33 cellular contexts compared by ENCODE assay signal in genomic region chr21:14300074-14300473, GRCh38.
"Had no signal": no experiment of that assay in that cellular context is flagged by ENCODE, and none has a peak within 500 bp of the region (broad histone marks: within the 10 kb centered on the region; RNA-seq: fewer than 3 reads in every experiment).

No MANE protein-coding gene starts in this region.

- H3K4me3 ChIP-seq: adrenal gland, ascending aorta, body of pancreas, breast epithelium, cardiac muscle cell had no signal

- H3K9me3 ChIP-seq: adrenal gland, ascending aorta, body of pancreas, breast epithelium had no signal

- H3K4me1 ChIP-seq: adrenal gland, ascending aorta, body of pancreas, breast epithelium had no signal

- H3K36me3 ChIP-seq: adrenal gland, ascending aorta, brain microvascular endothelial cell, breast epithelium, cardiac muscle cell had no signal

- DNase-seq: activated effector memory CD4-positive, alpha-beta T cell treated with anti-CD3 and anti-CD28 coated beads, Interleukin-2, amount 50 U/mL, for 16 hours; activated effector memory CD4-positive, alpha-beta T cell treated with Interleukin-2 at 50 U/mL for 16 hours; activated gamma-delta T cell; activated gamma-delta T cell treated with Interleukin-2 at 50 U/mL for 16 hours; activated naive CD4-positive, alpha-beta T cell; activated naive CD4-positive, alpha-beta T cell treated with anti-CD3 and anti-CD28 coated beads for 36 hours; activated naive CD4-positive, alpha-beta T cell treated with anti-CD3 and anti-CD28 coated beads, Interleukin-2, amount 10 ng/mL, durations not matched to agents 7 days and 5 days; activated naive CD4-positive, alpha-beta T cell treated with anti-CD3 and anti-CD28 coated beads, Interleukin-2, amount 50 U/mL, for 16 hours; activated naive CD4-positive, alpha-beta T cell treated with Interleukin-2 at 50 U/mL for 16 hours; activated naive CD8-positive, alpha-beta T cell treated with anti-CD3 and anti-CD28 coated beads for 36 hours; activated naive CD8-positive, alpha-beta T cell treated with anti-CD3 and anti-CD28 coated beads, Interleukin-2, amount 10 ng/mL, durations not matched to agents 7 days and 5 days; activated naive CD8-positive, alpha-beta T cell treated with anti-CD3 and anti-CD28 coated beads, Interleukin-2, amount 50 U/mL, for 24 hours; activated T-cell treated with anti-CD3 and anti-CD28 coated beads, Interleukin-2, amount 50 U/mL, for 24 hours; activated T-cell treated with anti-CD3 and anti-CD28 coated beads, Interleukin-2, amount 50 U/mL, for 4 hours; activated T-cell treated with anti-CD3 and anti-CD28 coated beads, Interleukin-2, amount 50 U/mL, for 48 hours; activated T-cell treated with anti-CD3 and anti-CD28 coated beads, Interleukin-2, amount 50 U/mL, for 72 hours; adrenal gland; amniotic stem cell; amygdala; anterior cingulate cortex; aorta; body of pancreas; brain microvascular endothelial cell; caudate nucleus; central memory CD4-positive, alpha-beta T cell; cerebellar nuclear complex had no signal

- ATAC-seq: activated naive CD4-positive, alpha-beta T cell treated with anti-CD3 and anti-CD28 coated beads, Interleukin-2, amount 50 U/mL, for 72 hours; activated naive CD8-positive, alpha-beta T cell treated with anti-CD3 and anti-CD28 coated beads, Interleukin-2, amount 50 U/mL, for 24 hours; activated T-cell treated with anti-CD3 and anti-CD28 coated beads, Interleukin-2, amount 50 U/mL, for 4 hours; activated T-cell treated with anti-CD3 and anti-CD28 coated beads, Interleukin-2, amount 50 U/mL, for 72 hours; activated T-helper 17 cell treated with anti-CD3 and anti-CD28 coated beads, Interleukin-2, amount 50 U/mL, for 72 hours; body of pancreas had no signal

- H3K27me3 ChIP-seq: adrenal gland, ascending aorta, body of pancreas, brain microvascular endothelial cell, breast epithelium, cardiac muscle cell had no signal

- H3K27ac ChIP-seq: adrenal gland, ascending aorta, body of pancreas, brain microvascular endothelial cell, breast epithelium, cardiac muscle cell had no signal

- FAIRE-seq: astrocyte, bronchial epithelial cell had no signal
